ENCODE assay signal across 27 cellular contexts in genomic region chr11:59223177-59223576, GRCh38. TPM values are rescaled to one million over a fixed set of nuclear protein-coding genes. Genes with fewer than 3 reads are reported as not detected.
DNase-seq lines count a peak whose midpoint lies in the region; ATAC-seq and TF ChIP-seq lines count a peak whose summit lies in the region.
"Had no signal": no experiment of that assay in that cellular context is flagged by ENCODE, and none has a peak within 500 bp of the region (broad histone marks: within the 10 kb centered on the region; RNA-seq: fewer than 3 reads in every experiment).

No MANE protein-coding gene starts in this region.

- CTCF ChIA-PET in naive thymus-derived CD4-positive, alpha-beta T cell (lab: Charles Lee): no interaction called here

- H3K9me3 ChIP-seq in heart left ventricle: no peaks in the 10 kb centered on the region
- H3K9me3 ChIP-seq in colonic mucosa: no peaks in the 10 kb centered on the region
- H3K9me3 ChIP-seq in naive thymus-derived CD4-positive, alpha-beta T cell (ENCODE audit: control insufficient read depth in 2 of 3, low read length in 3 of 3): no peaks in the 10 kb centered on the region
- H3K9me3 ChIP-seq in upper lobe of left lung: no peaks in the 10 kb centered on the region
- H3K9me3 ChIP-seq: thyroid gland had no signal

- H3K27ac ChIP-seq in heart left ventricle (peak overlapping the region in 10 of 12 donors; percentile 4 to 86 (median 60)), colonic mucosa (peak overlapping the region; percentile 50), upper lobe of left lung (peak overlapping the region; percentile 43 to 79 (median 62))
- no peak overlapping the region for H3K27ac ChIP-seq in naive thymus-derived CD4-positive, alpha-beta T cell (ENCODE audit: low read depth, low read length)
- H3K27ac ChIP-seq: VCaP had no signal

- no peak overlapping the region for H3K4me3 Mint-ChIP-seq in naive thymus-derived CD4-positive, alpha-beta T cell
- no peak overlapping the region for H3K4me3 Mint-ChIP-seq in activated naive CD8-positive, alpha-beta T cell treated with anti-CD3 and anti-CD28 coated beads, Interleukin-2, amount 50 U/mL, for 24 hours
- H3K4me3 Mint-ChIP-seq: activated CD4-positive, alpha-beta T cell treated with anti-CD3 and anti-CD28 coated beads, Interleukin-2, amount 10 ng/mL, durations not matched to agents 24 days and 14 days; activated T-cell treated with anti-CD3 and anti-CD28 coated beads, Interleukin-2, amount 50 U/mL, for 4 hours; endodermal cell had no signal

- peaks cover 0 to 75% (median 10%) of the 10 kb centered on the region in 12 donors for H3K4me1 ChIP-seq in heart left ventricle
- no peaks in the 10 kb centered on the region for H3K4me1 ChIP-seq in colonic mucosa
- no peaks in the 10 kb centered on the region for H3K4me1 ChIP-seq in naive thymus-derived CD4-positive, alpha-beta T cell (ENCODE audit: control insufficient read depth in 2 of 2, insufficient read depth in 2 of 2, low read length in 2 of 2)
- peaks cover 13 to 35% (median 22%) of the 10 kb centered on the region in 4 donors for H3K4me1 ChIP-seq in upper lobe of left lung

- POLR2A ChIA-PET in naive thymus-derived CD4-positive, alpha-beta T cell (lab: Charles Lee): interaction anchor here (0.5 to 0.6 kb wide), 3 partner anchors 11 to 50 kb away, joined by 3 to 4 read pairs (median 3); no protein-coding TSS in a partner anchor

- H3K36me3 ChIP-seq in heart left ventricle (no peaks in the 10 kb centered on the region), colonic mucosa (no peaks in the 10 kb centered on the region), upper lobe of left lung (no peaks in the 10 kb centered on the region)
- no peaks in the 10 kb centered on the region for H3K36me3 ChIP-seq in naive thymus-derived CD4-positive, alpha-beta T cell (ENCODE audit: control insufficient read depth in 2 of 3, insufficient read depth in 3 of 3, low read length in 3 of 3)
- H3K36me3 ChIP-seq: thyroid gland had no signal

- ATAC-seq in heart left ventricle (no peak), Right ventricle myocardium superior (ENCODE audit: poor library complexity) (no peak), upper lobe of left lung (ENCODE audit: low FRiP score in 2 of 2) (no peak), HG02678 (IDR thresholded peaks at IDR 0.05; ENCODE audit: unreplicated experiment) (no peak), GM18505 (IDR thresholded peaks at IDR 0.05; ENCODE audit: unreplicated experiment) (no peak)
- ATAC-seq in naive thymus-derived CD4-positive, alpha-beta T cell: peak; percentile 2
- no peak for ATAC-seq in activated naive CD8-positive, alpha-beta T cell treated with anti-CD3 and anti-CD28 coated beads, Interleukin-2, amount 50 U/mL, for 24 hours
- ATAC-seq: activated T-cell treated with anti-CD3 and anti-CD28 coated beads, Interleukin-2, amount 50 U/mL, for 4 hours had no signal

- peaks cover 0 to 4% (median 0%) of the 10 kb centered on the region in 11 donors for H3K9me3 Mint-ChIP-seq in naive thymus-derived CD4-positive, alpha-beta T cell
- H3K9me3 Mint-ChIP-seq in activated naive CD8-positive, alpha-beta T cell treated with anti-CD3 and anti-CD28 coated beads, Interleukin-2, amount 50 U/mL, for 24 hours: no peaks in the 10 kb centered on the region
- H3K9me3 Mint-ChIP-seq: activated CD4-positive, alpha-beta T cell treated with anti-CD3 and anti-CD28 coated beads, Interleukin-2, amount 10 ng/mL, durations not matched to agents 24 days and 14 days; activated T-cell treated with anti-CD3 and anti-CD28 coated beads, Interleukin-2, amount 50 U/mL, for 4 hours; endodermal cell had no signal

- no peak for TF ChIP-seq CTCF in heart left ventricle (IDR thresholded peaks at IDR 0.05)
- no peak for TF ChIP-seq CTCF in colonic mucosa (IDR thresholded peaks at IDR 0.05)
- no peak for TF ChIP-seq CTCF in upper lobe of left lung (IDR thresholded peaks at IDR 0.05)

- TF ChIP-seq EP300 in upper lobe of left lung (IDR thresholded peaks at IDR 0.05): no peak

- H3K27me3 Mint-ChIP-seq in naive thymus-derived CD4-positive, alpha-beta T cell: peaks cover 0 to 7% (median 0%) of the 10 kb centered on the region in 5 donors
- peaks cover 5% of the 10 kb centered on the region for H3K27me3 Mint-ChIP-seq in activated naive CD8-positive, alpha-beta T cell treated with anti-CD3 and anti-CD28 coated beads, Interleukin-2, amount 50 U/mL, for 24 hours

- H3K4me3 ChIP-seq in heart left ventricle (no peak overlapping the region), colonic mucosa (no peak overlapping the region), upper lobe of left lung (no peak overlapping the region)
- no peak overlapping the region for H3K4me3 ChIP-seq in naive thymus-derived CD4-positive, alpha-beta T cell (ENCODE audit: low read length)
- H3K4me3 ChIP-seq: thyroid gland had no signal

- whole genome bisulfite sequencing in heart left ventricle, 4 donors: 88 to 98% (median 94%) methylated on average over 1 of the region's 1 CpG
- 95 to 100% methylated on average over 1 of the region's 1 CpG for WGBS in upper lobe of left lung, 2 donors

- DNase-seq in heart left ventricle (no peak), Right ventricle myocardium superior (no peak), colonic mucosa (no peak), upper lobe of left lung (no peak)
- no peak for DNase-seq in naive thymus-derived CD4-positive, alpha-beta T cell
- DNase-seq in activated naive CD8-positive, alpha-beta T cell treated with anti-CD3 and anti-CD28 coated beads, Interleukin-2, amount 50 U/mL, for 24 hours: no peak
- DNase-seq: activated CD4-positive, alpha-beta T cell treated with anti-CD3 and anti-CD28 coated beads, Interleukin-2, amount 10 ng/mL, durations not matched to agents 24 days and 14 days; activated naive CD4-positive, alpha-beta T cell; activated T-cell treated with anti-CD3 and anti-CD28 coated beads, Interleukin-2, amount 50 U/mL, for 4 hours; amniotic stem cell; DMS79 treated with DMSO at 0.1 percent for 48 hours; endodermal cell; HCEC 1CT; mesenchymal stem cell; NCI-H1105 treated with DMSO at 0.1 percent for 48 hours; NCI-H2029; NCI-H2227 treated with DMSO at 0.1 percent for 48 hours; occipital lobe; stimulated activated CD4-positive, alpha-beta T cell treated with anti-CD3 and anti-CD28 coated beads, Interleukin-12 subunit alpha, Interleukin-12 subunit beta, amount 100 ng/mL, for 4 hours; stimulated activated CD4-positive, alpha-beta T cell treated with anti-CD3 and anti-CD28 coated beads, Interleukin-4, amount 100 ng/mL, for 24 hours; stimulated activated naive CD4-positive, alpha-beta T cell treated with Interleukin-2 at 50 U/mL for 16 hours; thyroid gland had no signal

- no peak for TF ChIP-seq POLR2A in heart left ventricle (IDR thresholded peaks at IDR 0.05)
- TF ChIP-seq POLR2A in upper lobe of left lung (IDR thresholded peaks at IDR 0.05): no peak
- no peak for TF ChIP-seq POLR2A in GM18505 (IDR thresholded peaks at IDR 0.05; ENCODE audit: borderline replicate concordance, extremely low read depth, insufficient read depth, insufficient read length)

- intact Hi-C loops in heart left ventricle (cut with DNase I) (loop anchor here in 1 of 10 donors (5.0 kb wide), 1 partner anchor 59 kb away; no protein-coding TSS in a partner anchor), Right ventricle myocardium superior (cut with DNase I) (no loop called here), colonic mucosa (cut with DNase I) (no loop called here)
- intact Hi-C loops in naive thymus-derived CD4-positive, alpha-beta T cell (cut with micrococcal nuclease): no loop called here

- no peaks in the 10 kb centered on the region for H3K36me3 Mint-ChIP-seq in naive thymus-derived CD4-positive, alpha-beta T cell
- no peaks in the 10 kb centered on the region for H3K36me3 Mint-ChIP-seq in activated naive CD8-positive, alpha-beta T cell treated with anti-CD3 and anti-CD28 coated beads, Interleukin-2, amount 50 U/mL, for 24 hours (ENCODE audit: low read depth)

- H3K27me3 ChIP-seq in heart left ventricle (no peaks in the 10 kb centered on the region), colonic mucosa (no peaks in the 10 kb centered on the region), upper lobe of left lung (no peaks in the 10 kb centered on the region)
- no peaks in the 10 kb centered on the region for H3K27me3 ChIP-seq in naive thymus-derived CD4-positive, alpha-beta T cell (ENCODE audit: control insufficient read depth in 2 of 2, insufficient read depth in 2 of 2, low read length in 2 of 2)
- H3K27me3 ChIP-seq: thyroid gland had no signal

- no peak overlapping the region for H3K27ac Mint-ChIP-seq in naive thymus-derived CD4-positive, alpha-beta T cell
- H3K27ac Mint-ChIP-seq in activated naive CD8-positive, alpha-beta T cell treated with anti-CD3 and anti-CD28 coated beads, Interleukin-2, amount 50 U/mL, for 24 hours: no peak overlapping the region
- H3K27ac Mint-ChIP-seq: activated CD4-positive, alpha-beta T cell treated with anti-CD3 and anti-CD28 coated beads, Interleukin-2, amount 10 ng/mL, durations not matched to agents 24 days and 14 days; endodermal cell had no signal

- H3K9ac ChIP-seq in colonic mucosa (ENCODE audit: low read depth in 2 of 2, low read length in 2 of 2): no peak overlapping the region

- H3K4me1 Mint-ChIP-seq in naive thymus-derived CD4-positive, alpha-beta T cell: peaks cover 0 to 16% (median 0%) of the 10 kb centered on the region in 7 donors
- H3K4me1 Mint-ChIP-seq in activated naive CD8-positive, alpha-beta T cell treated with anti-CD3 and anti-CD28 coated beads, Interleukin-2, amount 50 U/mL, for 24 hours: peaks cover 27% of the 10 kb centered on the region
- H3K4me1 Mint-ChIP-seq: activated CD4-positive, alpha-beta T cell treated with anti-CD3 and anti-CD28 coated beads, Interleukin-2, amount 10 ng/mL, durations not matched to agents 24 days and 14 days had no signal

RNA-seq across cellular contexts. Expression of gene MPEG1, which starts 10.4 kb away (rescaled TPM):
- total RNA-seq in heart left ventricle: 10 to 100 TPM in 3 of 9 donors, 1 to 10 TPM in 6; 2.8 to 78.6 (median 7.1) TPM
- polyA plus RNA-seq in heart left ventricle: 1 to 10 TPM; 1.4 to 3.6 TPM
- 13.8 TPM for total RNA-seq in Right ventricle myocardium superior
- total RNA-seq in colonic mucosa: 10 to 100 TPM in 1 of 2 donors, 1 to 10 TPM in 1; 4.7 to 17.6 TPM
- total RNA-seq in naive thymus-derived CD4-positive, alpha-beta T cell: 100 to 1,000 TPM in 1 of 5 experiments, 10 to 100 TPM in 1, 1 to 10 TPM in 2, not detected in 1; 4.2 to 187 (median 13.8) TPM
- under 1 TPM; 0.26 to 0.53 TPM for polyA plus RNA-seq in naive thymus-derived CD4-positive, alpha-beta T cell
- total RNA-seq in upper lobe of left lung: 10 to 100 TPM in 5 of 6 donors, 1 to 10 TPM in 1; 5.5 to 59.2 (median 25.1) TPM
- total RNA-seq: A172; activated CD4-positive, alpha-beta T cell treated with anti-CD3 and anti-CD28 coated beads, Interleukin-2, amount 10 ng/mL, durations not matched to agents 24 days and 14 days; endodermal cell; kidney epithelial cell had no signal

RNA-seq across cellular contexts. Expression of gene DTX4, which starts 51.2 kb away (rescaled TPM):
- total RNA-seq in heart left ventricle (1 to 10 TPM in 8 of 9 donors, under 1 TPM in 1; 0.74 to 6.8 (median 2.1) TPM), Right ventricle myocardium superior (1.7 TPM), colonic mucosa (10 to 100 TPM; 54.7 to 59.7 TPM), upper lobe of left lung (10 to 100 TPM; 33.4 to 58.7 (median 48.5) TPM)
- 1 to 10 TPM in 1 of 2 donors, under 1 TPM in 1; 0.76 to 1.1 TPM for polyA plus RNA-seq in heart left ventricle
- 1 to 10 TPM in 4 of 5 experiments, under 1 TPM in 1; 0.22 to 3.9 (median 2.2) TPM for total RNA-seq in naive thymus-derived CD4-positive, alpha-beta T cell
- polyA plus RNA-seq in naive thymus-derived CD4-positive, alpha-beta T cell: under 1 TPM; 0.22 to 0.35 TPM

Comparison
In these comparisons a context has a peak if more than half of its experiments do, and no peak if none do; other contexts are left out.
1. RNA of gene DTX4, which starts 51.2 kb away (total RNA-seq): 54.7 to 59.7 TPM in colonic mucosa and 33.4 to 58.7 TPM in upper lobe of left lung; 0.22 to 3.9 TPM in naive thymus-derived CD4-positive, alpha-beta T cell, 0.74 to 6.8 TPM in heart left ventricle and 1.7 TPM in Right ventricle myocardium superior (single experiment); every median in the first group is over 4 times any median in the second.